In the genomic region with DNA sequence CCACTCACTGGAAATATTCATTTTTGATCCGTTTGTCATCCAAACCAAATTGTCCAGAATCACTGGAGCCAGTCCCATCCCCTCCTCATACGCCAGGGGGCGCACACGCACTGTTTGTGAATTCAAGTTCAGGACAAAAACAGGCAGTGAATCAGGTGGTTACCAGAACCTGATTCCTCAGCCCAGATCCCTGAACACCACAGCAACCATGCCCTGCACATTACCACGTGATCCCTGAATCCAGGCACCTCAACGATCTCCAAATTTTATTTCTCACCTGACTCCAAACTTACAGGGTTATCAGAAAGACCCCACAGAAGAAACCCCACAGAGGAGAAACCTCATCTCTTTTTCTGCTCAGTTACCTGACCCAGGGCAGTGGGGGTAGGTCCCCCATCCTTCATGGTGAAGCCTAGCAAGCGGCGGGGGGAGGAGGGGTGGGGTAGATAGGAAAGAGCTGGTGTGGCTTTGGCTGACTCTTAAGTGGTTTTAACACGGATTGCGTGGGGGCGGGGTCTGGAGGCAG, we compare ENCODE assay signal across 8 cellular contexts. TPM values are rescaled to one million over a fixed set of nuclear protein-coding genes. Genes with fewer than 3 reads are reported as not detected.
DNase-seq lines count a peak whose midpoint lies in the region; ATAC-seq and TF ChIP-seq lines count a peak whose summit lies in the region.

No MANE protein-coding gene starts in this region.

- H3K4me1 ChIP-seq in tibial artery, result peaks cover 0 to 31% (median 13%) of the 10 kb centered on the region in 4 donors

- H3K9me3 ChIP-seq in SK-N-MC (ENCODE audit: low read depth, low read length) (no peaks in the 10 kb centered on the region), tibial artery (no peaks in the 10 kb centered on the region)

- H3K36me3 ChIP-seq in SK-N-MC (ENCODE audit: insufficient read depth, low read length) (no peaks in the 10 kb centered on the region; the same call in 1 of the 2 replicates), tibial artery (no peaks in the 10 kb centered on the region)

- DNase-seq in GDM1 (lab: John Stamatoyannopoulos, UW), result peak; percentile 53
- peak; percentile 64 for DNase-seq in NCI-H1048 (lab: John Stamatoyannopoulos, UW)
- DNase-seq in SK-N-MC (ENCODE audit: low read depth, low spot score), result peak; percentile 79
- peak; percentile 81 for DNase-seq in activated naive CD4-positive, alpha-beta T cell treated with Interleukin-2 at 50 U/mL for 16 hours
- peak; percentile 68 for DNase-seq in glomerular endothelial cell (ENCODE audit: extremely low read depth, low read depth, low spot score)
- peak; percentile 93 for DNase-seq in osteocyte (ENCODE audit: extremely low spot score, unreplicated experiment)
- DNase-seq in tibial artery, result peak; percentile 88 to 90

- no peaks in the 10 kb centered on the region for H3K9me3 Mint-ChIP-seq in osteocyte (ENCODE audit: unreplicated experiment)

- no peak for ATAC-seq in GM18873 (IDR thresholded peaks at IDR 0.05; ENCODE audit: low FRiP score, unreplicated experiment)

- peak overlapping the region; percentile 54 for H3K4me3 Mint-ChIP-seq in osteocyte (ENCODE audit: unreplicated experiment)

- peak; percentile 98 for TF ChIP-seq CTCF in osteocyte (IDR thresholded peaks at IDR 0.05)
- peak; percentile 96 to 98 for TF ChIP-seq CTCF in tibial artery (IDR thresholded peaks at IDR 0.05)

- H3K4me1 Mint-ChIP-seq in osteocyte (ENCODE audit: unreplicated experiment), result peaks cover 24% of the 10 kb centered on the region

- H3K4me3 ChIP-seq in SK-N-MC, result peak overlapping the region; percentile 14; the same call in 1 of the 2 replicates
- no peak overlapping the region for H3K4me3 ChIP-seq in tibial artery

- intact Hi-C loops in tibial artery (cut with DNase I; ENCODE audit: low total_unique reads), result loop anchor here (5.0 to 10.0 kb wide), 2 partner anchors 178 to 516 kb away; partner anchors contain the start of gene ST3GAL3

- H3K27ac ChIP-seq in SK-N-MC (no peak overlapping the region), tibial artery (no peak overlapping the region)

- H3K27me3 Mint-ChIP-seq in osteocyte (ENCODE audit: unreplicated experiment), result no peaks in the 10 kb centered on the region

- H3K27me3 ChIP-seq in tibial artery, result no peaks in the 10 kb centered on the region

- no peak overlapping the region for H3K9ac ChIP-seq in SK-N-MC (ENCODE audit: insufficient read length)

- H3K36me3 Mint-ChIP-seq in osteocyte (ENCODE audit: unreplicated experiment), result no peaks in the 10 kb centered on the region

- H3K27ac Mint-ChIP-seq in osteocyte (ENCODE audit: unreplicated experiment), result peak overlapping the region; percentile 45

RNA-seq across cellular contexts. Expression of gene PTPRF, which starts 1.4 kb away (rescaled TPM):
- 262 and 345 TPM in 2 replicates for total RNA-seq in glomerular endothelial cell
- total RNA-seq in osteocyte, result 37.3 and 45.1 TPM in 2 replicates
